In the genomic region with DNA sequence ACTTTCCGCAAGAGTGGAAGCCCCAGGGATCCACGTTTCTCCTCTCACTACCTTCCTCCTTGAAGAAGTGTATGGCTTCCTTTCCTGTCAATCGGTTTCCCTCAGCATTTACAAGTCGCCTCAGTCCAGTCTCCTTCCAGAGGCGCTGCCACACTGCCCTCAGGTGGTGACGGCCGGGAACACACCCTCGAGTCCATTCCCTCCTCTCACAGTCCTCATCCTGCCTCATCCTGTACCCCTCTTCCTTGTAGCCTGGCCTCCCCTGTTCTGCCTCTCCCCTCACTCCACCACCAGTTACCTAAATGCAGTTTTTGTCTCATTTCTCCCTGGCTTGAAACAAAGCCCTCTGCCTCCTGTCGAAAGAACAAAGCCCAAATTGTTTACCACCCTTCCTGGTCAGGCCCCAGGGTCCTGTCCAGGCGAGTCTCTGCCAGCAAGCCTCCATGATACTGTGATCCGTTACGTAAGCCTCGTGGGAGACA, we compare ENCODE assay signal across 8 cellular contexts. TPM values are rescaled to one million over a fixed set of nuclear protein-coding genes. Genes with fewer than 3 reads are reported as not detected.
DNase-seq lines count a peak whose midpoint lies in the region; ATAC-seq and TF ChIP-seq lines count a peak whose summit lies in the region.

No MANE protein-coding gene starts in this region.

- TF ChIP-seq EP300 in esophagus muscularis mucosa (IDR thresholded peaks at IDR 0.05), result no peak

- CTCF ChIA-PET in PC-9 (lab: Charles Lee), result interaction anchor here (1.6 kb wide), 1 partner anchor 121 kb away, joined by 3 read pairs; no protein-coding TSS in a partner anchor

- BruUV-seq in PC-9 (replicated peaks; lab: Mats Ljungman, UMichigan), result no TSS peak

- 18% methylated on average over 13 of the region's 13 CpGs for WGBS in esophagus muscularis mucosa

- TF ChIP-seq POLR2A in esophagus muscularis mucosa (IDR thresholded peaks at IDR 0.05; ENCODE audit: low read depth), result no peak

- H3K9me3 ChIP-seq in PC-9 (ENCODE audit: insufficient read depth, low read depth), result no peaks in the 10 kb centered on the region
- H3K9me3 ChIP-seq in esophagus muscularis mucosa, result no peaks in the 10 kb centered on the region

- DNase-seq in LHCN-M2 (ENCODE audit: low read depth), result peak; percentile 72
- peak; percentile 72 to 93 for DNase-seq in PC-9
- DNase-seq in activated T-cell treated with anti-CD3 and anti-CD28 coated beads, Interleukin-2, amount 50 U/mL, for 1 hour, result peak; percentile 94
- DNase-seq in esophagus muscularis mucosa (ENCODE audit: extremely low spot score), result peak; percentile 97
- peak; percentile 92 for DNase-seq in natural killer cell treated with Interleukin-12 subunit alpha and Interleukin-12 subunit beta and Interleukin-15 and Interleukin-18, amount 100 ng/mL, for 72 hours (ENCODE audit: low spot score)

- H3K79me2 ChIP-seq in PC-9 (ENCODE audit: low read depth), result no peaks in the 10 kb centered on the region

- H3K36me3 ChIP-seq in PC-9 (ENCODE audit: low read depth) (no peaks in the 10 kb centered on the region), esophagus muscularis mucosa (peaks cover 16 to 69% (median 36%) of the 10 kb centered on the region in 4 donors)

- TF ChIP-seq CTCF in GM12874 (IDR thresholded peaks at IDR 0.05; ENCODE audit: insufficient read depth, low read depth, low read length) (peak; percentile 96), PC-9 (conservative IDR thresholded peaks at IDR 0.05) (peak; percentile 91), esophagus muscularis mucosa (IDR thresholded peaks at IDR 0.05) (peak; percentile 93 to 96 (median 94))

- H3K36me3 Mint-ChIP-seq in natural killer cell treated with Interleukin-12 subunit alpha and Interleukin-12 subunit beta and Interleukin-15 and Interleukin-18, amount 100 ng/mL, for 72 hours, result no peaks in the 10 kb centered on the region
- no peaks in the 10 kb centered on the region for H3K36me3 Mint-ChIP-seq in stimulated activated memory B cell treated with anti-CD40 and anti-IgM and Interleukin-4, amounts not matched to agents 10 μg/mL and 1 μg/mL and 100 μg/mL, for 72 hours

- H3K4me1 ChIP-seq in PC-9 (replicated peaks; ENCODE audit: insufficient read depth), result peaks cover 21% of the 10 kb centered on the region
- peaks cover 0 to 14% (median 8%) of the 10 kb centered on the region in 4 donors for H3K4me1 ChIP-seq in esophagus muscularis mucosa

- H3F3A ChIP-seq in PC-9 (ENCODE audit: insufficient read depth, low read depth), result peaks cover 15% of the 10 kb centered on the region

- H3K27ac ChIP-seq in PC-9, result no peak overlapping the region
- peak overlapping the region in 2 of 4 donors; percentile 9 to 13 for H3K27ac ChIP-seq in esophagus muscularis mucosa (replicated peaks in 1 of 4)

- no peaks in the 10 kb centered on the region for H3K27me3 Mint-ChIP-seq in natural killer cell treated with Interleukin-12 subunit alpha and Interleukin-12 subunit beta and Interleukin-15 and Interleukin-18, amount 100 ng/mL, for 72 hours
- H3K27me3 Mint-ChIP-seq in stimulated activated memory B cell treated with anti-CD40 and anti-IgM and Interleukin-4, amounts not matched to agents 10 μg/mL and 1 μg/mL and 100 μg/mL, for 72 hours, result no peaks in the 10 kb centered on the region

- no peaks in the 10 kb centered on the region for H3K27me3 ChIP-seq in PC-9 (ENCODE audit: insufficient read depth, low read depth)
- no peaks in the 10 kb centered on the region for H3K27me3 ChIP-seq in esophagus muscularis mucosa

- POLR2A ChIA-PET in PC-9 (lab: Charles Lee; ENCODE audit: unreplicated experiment), result interaction anchor here (0.7 kb wide), 1 partner anchor 89 kb away, joined by 4 read pairs; no protein-coding TSS in a partner anchor

- ATAC-seq in natural killer cell treated with Interleukin-12 subunit alpha and Interleukin-12 subunit beta and Interleukin-15 and Interleukin-18, amount 100 ng/mL, for 72 hours, result peak; percentile 95 to 96
- peak; percentile 88 for ATAC-seq in stimulated activated memory B cell treated with anti-CD40 and anti-IgM and Interleukin-4, amounts not matched to agents 10 μg/mL and 1 μg/mL and 100 μg/mL, for 72 hours
- no peak for ATAC-seq in HG02840 (IDR thresholded peaks at IDR 0.05; ENCODE audit: low FRiP score, unreplicated experiment)

- intact Hi-C loops in PC-9 (cut with micrococcal nuclease; ENCODE audit: unreplicated experiment) (loop anchor here (1.0 to 2.0 kb wide), 7 partner anchors 34 to 322 kb away; a partner anchor contains a TSS), esophagus muscularis mucosa (cut with DNase I) (loop anchor here (2.0 to 10.0 kb wide), 4 partner anchors 52 to 322 kb away; no protein-coding TSS in a partner anchor)

- no peak overlapping the region for H2AFZ ChIP-seq in PC-9

- no peaks in the 10 kb centered on the region for H3K9me2 ChIP-seq in PC-9 (ENCODE audit: insufficient read depth)

- H3K4me3 Mint-ChIP-seq in natural killer cell treated with Interleukin-12 subunit alpha and Interleukin-12 subunit beta and Interleukin-15 and Interleukin-18, amount 100 ng/mL, for 72 hours, result no peak overlapping the region
- H3K4me3 Mint-ChIP-seq in stimulated activated memory B cell treated with anti-CD40 and anti-IgM and Interleukin-4, amounts not matched to agents 10 μg/mL and 1 μg/mL and 100 μg/mL, for 72 hours, result no peak overlapping the region

- H3K4me3 ChIP-seq in PC-9 (no peak overlapping the region), esophagus muscularis mucosa (no peak overlapping the region)

- H3K4me2 ChIP-seq in PC-9, result peak overlapping the region; percentile 25; the same call in 1 of the 2 replicates

- no peaks in the 10 kb centered on the region for H3K9me3 Mint-ChIP-seq in natural killer cell treated with Interleukin-12 subunit alpha and Interleukin-12 subunit beta and Interleukin-15 and Interleukin-18, amount 100 ng/mL, for 72 hours
- no peaks in the 10 kb centered on the region for H3K9me3 Mint-ChIP-seq in stimulated activated memory B cell treated with anti-CD40 and anti-IgM and Interleukin-4, amounts not matched to agents 10 μg/mL and 1 μg/mL and 100 μg/mL, for 72 hours

- H3K4me1 Mint-ChIP-seq in natural killer cell treated with Interleukin-12 subunit alpha and Interleukin-12 subunit beta and Interleukin-15 and Interleukin-18, amount 100 ng/mL, for 72 hours (ENCODE audit: low read depth in 2 of 2), result peaks cover 12 to 13% of the 10 kb centered on the region in 2 donors
- H3K4me1 Mint-ChIP-seq in stimulated activated memory B cell treated with anti-CD40 and anti-IgM and Interleukin-4, amounts not matched to agents 10 μg/mL and 1 μg/mL and 100 μg/mL, for 72 hours, result peaks cover 12% of the 10 kb centered on the region

- no peaks in the 10 kb centered on the region for H4K20me1 ChIP-seq in PC-9 (ENCODE audit: insufficient read depth)

- peak overlapping the region; percentile 19 to 84 for H3K27ac Mint-ChIP-seq in natural killer cell treated with Interleukin-12 subunit alpha and Interleukin-12 subunit beta and Interleukin-15 and Interleukin-18, amount 100 ng/mL, for 72 hours
- H3K27ac Mint-ChIP-seq in stimulated activated memory B cell treated with anti-CD40 and anti-IgM and Interleukin-4, amounts not matched to agents 10 μg/mL and 1 μg/mL and 100 μg/mL, for 72 hours, result peak overlapping the region; percentile 76

RNA-seq across cellular contexts. Expression of a gene that starts 23.2 kb away (rescaled TPM):
- total RNA-seq in LHCN-M2 (2014; rRNA removed) (7.3 and 11.6 TPM in 2 replicates), PC-9 (2021) (33.4 and 39.7 TPM in 2 replicates), esophagus muscularis mucosa (10 to 100 TPM; 42.2 to 64.5 (median 59.5) TPM)
- polyA plus RNA-seq in LHCN-M2 (2012), result 65.6 TPM
- total RNA-seq in natural killer cell treated with Interleukin-12 subunit alpha and Interleukin-12 subunit beta and Interleukin-15 and Interleukin-18, amount 100 ng/mL, for 72 hours, result 10 to 100 TPM; 56.6 to 58.1 TPM

RNA-seq across cellular contexts. Expression of a gene that starts 29.4 kb away (rescaled TPM):
- total RNA-seq in LHCN-M2 (2014; rRNA removed) (4.5 and 7.1 TPM in 2 replicates), PC-9 (2021) (21.6 and 25.7 TPM in 2 replicates), esophagus muscularis mucosa (10 to 100 TPM in 2 of 4 donors, 1 to 10 TPM in 2; 8.2 to 10.8 (median 9.6) TPM)
- polyA plus RNA-seq in LHCN-M2 (2012), result 6.2 TPM
- total RNA-seq in natural killer cell treated with Interleukin-12 subunit alpha and Interleukin-12 subunit beta and Interleukin-15 and Interleukin-18, amount 100 ng/mL, for 72 hours, result 1 to 10 TPM in 1 of 2 donors, under 1 TPM in 1; 0.59 to 1.2 TPM

RNA-seq across cellular contexts. Expression of a gene that starts 35.2 kb away (rescaled TPM):
- total RNA-seq in LHCN-M2 (2014; rRNA removed), result 13.7 and 16.2 TPM in 2 replicates
- polyA plus RNA-seq in LHCN-M2 (2012), result 20.3 TPM
- total RNA-seq in PC-9 (2021), result 42.9 and 59.2 TPM in 2 replicates
- total RNA-seq in esophagus muscularis mucosa, result 100 to 1,000 TPM in 1 of 4 donors, 10 to 100 TPM in 3; 67.7 to 103 (median 80.2) TPM
- total RNA-seq in natural killer cell treated with Interleukin-12 subunit alpha and Interleukin-12 subunit beta and Interleukin-15 and Interleukin-18, amount 100 ng/mL, for 72 hours, result 10 to 100 TPM; 58.2 to 76.1 TPM

RNA-seq across cellular contexts. Expression of a gene that starts 43.3 kb away (rescaled TPM):
- total RNA-seq in LHCN-M2 (2014; rRNA removed) (78.9 and 80.3 TPM in 2 replicates), PC-9 (2021) (138 and 200 TPM in 2 replicates), esophagus muscularis mucosa (100 to 1,000 TPM in 1 of 4 donors, 10 to 100 TPM in 3; 64.8 to 109 (median 86.8) TPM)
- 94.0 TPM for polyA plus RNA-seq in LHCN-M2 (2012)
- total RNA-seq in natural killer cell treated with Interleukin-12 subunit alpha and Interleukin-12 subunit beta and Interleukin-15 and Interleukin-18, amount 100 ng/mL, for 72 hours, result 100 to 1,000 TPM in 1 of 2 donors, 10 to 100 TPM in 1; 78.8 to 109 TPM
